ENCODE assay signal across 8 cellular contexts in genomic region chr7:123871998-123872867, GRCh38. TPM values are rescaled to one million over a fixed set of nuclear protein-coding genes. Genes with fewer than 3 reads are reported as not detected.
DNase-seq lines count a peak whose midpoint lies in the region; ATAC-seq and TF ChIP-seq lines count a peak whose summit lies in the region.

No MANE protein-coding gene starts in this region.

- H3K4me1 ChIP-seq in lung (ENCODE audit: control insufficient read depth in 2 of 2, insufficient read depth in 2 of 2, low read length in 2 of 2) = no peaks in the 10 kb centered on the region

- H3K27ac ChIP-seq in RWPE1 (no peak overlapping the region), lung (ENCODE audit: low read depth in 1 of 2, low read length in 1 of 2) (no peak overlapping the region)

- no peaks in the 10 kb centered on the region for H3K27me3 ChIP-seq in H7 (ENCODE audit: control insufficient read depth, insufficient read depth, low read length)
- no peaks in the 10 kb centered on the region for H3K27me3 ChIP-seq in lung (ENCODE audit: control insufficient read depth, insufficient read depth)

- TF ChIP-seq CTCF in RWPE1 (conservative IDR thresholded peaks at IDR 0.05; ENCODE audit: low read depth) = peak; percentile 83
- TF ChIP-seq CTCF in lung (IDR thresholded peaks at IDR 0.05; ENCODE audit: control extremely low read depth, extremely low read depth) = peak; percentile 16

- POLR2A ChIA-PET in RWPE1 (lab: Yijun Ruan, JAX; ENCODE audit: low non-redundant PET) = no interaction called here

- no peaks in the 10 kb centered on the region for H3K9me3 ChIP-seq in lung (ENCODE audit: control insufficient read depth in 2 of 2, insufficient read depth in 1 of 2, low read length in 1 of 2)

- CTCF ChIA-PET in RWPE1 (lab: Yijun Ruan, JAX) = interaction anchor here (0.6 to 2.3 kb wide), 15 partner anchors 9 to 1655 kb away, joined by 3 to 19 read pairs (median 3); no protein-coding TSS in a partner anchor

- H3K36me3 ChIP-seq in H7 (replicated peaks; ENCODE audit: control insufficient read depth, insufficient read depth, low read length) (no peaks in the 10 kb centered on the region), lung (ENCODE audit: control insufficient read depth in 2 of 2, insufficient read depth in 2 of 2, low read length in 2 of 2) (no peaks in the 10 kb centered on the region)

- peak; percentile 66 for ATAC-seq in lung (ENCODE audit: insufficient read depth, low FRiP score)

- H3K4me3 ChIP-seq in H7 (ENCODE audit: insufficient read depth, low read depth, low read length) (no peak overlapping the region), lung (no peak overlapping the region)

- WGBS in lung, 2 donors = 17 to 26% methylated on average over 7 of the region's 7 CpGs

- DNase-seq in activated effector memory CD4-positive, alpha-beta T cell treated with anti-CD3 and anti-CD28 coated beads, Interleukin-2, amount 50 U/mL, for 16 hours = peak; percentile 67
- DNase-seq in activated effector memory CD4-positive, alpha-beta T cell treated with Interleukin-2 at 50 U/mL for 16 hours = no peak
- DNase-seq in H7 (peak; percentile 20), Kasumi-1 (lab: John Stamatoyannopoulos, UW) (peak; percentile 15 to 42), RWPE1 (ENCODE audit: low spot score) (peak; percentile 49), cerebellum (ENCODE audit: low spot score) (peak; percentile 4), lung (ENCODE audit: low spot score) (peak; percentile 42), ureter (ENCODE audit: low spot score) (peak; percentile 55)

RNA-seq across cellular contexts. Expression of gene HYAL4, which starts 27.3 kb away (rescaled TPM):
- total RNA-seq in H7 (2014; rRNA removed; shearing (Covaris generic)) = 0.11 TPM in 1 of 2 replicates, not detected in the other
- not detected for total RNA-seq in cerebellum
- under 1 TPM in 1 of 2 donors, not detected in 1; 0.74 TPM for total RNA-seq in lung
- polyA plus RNA-seq in lung = under 1 TPM in 1 of 2 donors, not detected in 1; 0.07 TPM
- total RNA-seq in ureter = 0.23 TPM

RNA-seq across cellular contexts. Expression of gene SPAM1, which starts 52.8 kb away (rescaled TPM):
- total RNA-seq in H7 (2014; rRNA removed; shearing (Covaris generic)) = not detected in 2 replicates
- total RNA-seq in cerebellum (not detected), lung (not detected), ureter (not detected)
- polyA plus RNA-seq in lung = not detected
